2 cellular contexts compared by ENCODE assay signal in genomic region chr5:179294891-179295777, GRCh38.
TF ChIP-seq lines count a peak whose summit lies in the region.

No MANE protein-coding gene starts in this region.

TF ChIP-seq in liver, 16 proteins besides CTCF, POLR2A, EP300 and RAD21:
- no peak for TF ChIP-seq ZBTB33 (IDR thresholded peaks at IDR 0.05)
- no peak for TF ChIP-seq SP1 (IDR thresholded peaks at IDR 0.05)
- TF ChIP-seq TAF1 (conservative IDR thresholded peaks at IDR 0.05): no peak
- TF ChIP-seq HNF4A (conservative IDR thresholded peaks at IDR 0.05): no peak
- TF ChIP-seq FOXA1 (IDR thresholded peaks at IDR 0.05): no peak
- no peak for TF ChIP-seq ATF3 (IDR thresholded peaks at IDR 0.05)
- TF ChIP-seq RXRA (IDR thresholded peaks at IDR 0.05): no peak
- TF ChIP-seq NR2F2 (IDR thresholded peaks at IDR 0.05): no peak
- no peak for TF ChIP-seq MAX (IDR thresholded peaks at IDR 0.05)
- TF ChIP-seq FOXA2 (IDR thresholded peaks at IDR 0.05): no peak
- no peak for TF ChIP-seq REST (IDR thresholded peaks at IDR 0.05)
- TF ChIP-seq YY1 (IDR thresholded peaks at IDR 0.05): no peak

TF ChIP-seq in HepG2, 621 proteins besides CTCF, POLR2A, EP300 and RAD21:
- TF ChIP-seq ZNF703 (CRISPR knock-in tag; IDR thresholded peaks at IDR 0.05; ENCODE audit: borderline replicate concordance) (no peak), MED13 (CRISPR knock-in tag; IDR thresholded peaks at IDR 0.05) (no peak), ZFP82 (CRISPR knock-in tag; IDR thresholded peaks at IDR 0.05; ENCODE audit: borderline replicate concordance) (no peak), AGO2 (optimal IDR thresholded peaks at IDR 0.05; ENCODE audit: low read depth, low read length) (no peak), NFE2L1 (CRISPR knock-in tag; IDR thresholded peaks at IDR 0.05; ENCODE audit: borderline replicate concordance) (no peak), ZNF281 (CRISPR knock-in tag; IDR thresholded peaks at IDR 0.05; ENCODE audit: borderline replicate concordance) (no peak), ATAD3A (CRISPR knock-in tag; IDR thresholded peaks at IDR 0.05) (no peak), NR1H2 (CRISPR knock-in tag; IDR thresholded peaks at IDR 0.05; ENCODE audit: borderline replicate concordance, low read depth) (no peak), SMARCE1 (IDR thresholded peaks at IDR 0.05; ENCODE audit: borderline replicate concordance) (no peak), GRHL1 (CRISPR knock-in tag; conservative IDR thresholded peaks at IDR 0.05) (no peak), ZFYVE20 (CRISPR knock-in tag; IDR thresholded peaks at IDR 0.05; ENCODE audit: borderline replicate concordance, low read depth) (no peak), ZNF740 (CRISPR knock-in tag; IDR thresholded peaks at IDR 0.05) (no peak), ZNF792 (CRISPR knock-in tag; IDR thresholded peaks at IDR 0.05) (no peak), ZNF441 (CRISPR knock-in tag; IDR thresholded peaks at IDR 0.05; ENCODE audit: borderline replicate concordance) (no peak), FOXP4 (CRISPR knock-in tag; IDR thresholded peaks at IDR 0.05) (no peak), ISL2 (CRISPR knock-in tag; IDR thresholded peaks at IDR 0.05) (no peak), ELF4 (CRISPR knock-in tag; IDR thresholded peaks at IDR 0.05; ENCODE audit: borderline replicate concordance) (no peak)
TF ChIP-seq in HepG2: peak in this region for 0.
